20 cellular contexts compared by ENCODE assay signal in the genomic region with DNA sequence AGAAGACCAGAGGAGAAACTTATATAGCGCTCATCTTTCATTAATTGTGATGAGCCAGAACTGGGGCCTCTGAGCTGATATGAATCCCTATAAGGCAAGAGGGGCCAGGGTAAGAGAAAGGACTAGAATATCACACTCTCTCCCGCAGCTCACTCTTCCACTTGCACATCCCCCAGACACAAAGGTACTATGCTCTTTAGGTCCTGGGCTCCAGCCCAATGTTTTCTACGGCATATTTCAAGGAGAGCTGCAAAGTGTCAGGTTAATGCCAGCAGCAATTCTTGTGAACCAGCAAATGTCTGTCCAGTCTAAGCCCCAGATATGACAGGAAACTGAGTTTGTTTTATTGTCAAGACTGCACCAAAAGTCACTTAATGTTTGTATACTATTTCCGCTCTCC. TPM values are rescaled to one million over a fixed set of nuclear protein-coding genes. Genes with fewer than 3 reads are reported as not detected.
A peak's percentile ranks its signal among the peaks of the same experiment; 100 is the strongest.
DNase-seq lines count a peak whose midpoint lies in the region; ATAC-seq and TF ChIP-seq lines count a peak whose summit lies in the region.
"Had no signal": no experiment of that assay in that cellular context is flagged by ENCODE, and none has a peak within 500 bp of the region (broad histone marks: within the 10 kb centered on the region; RNA-seq: fewer than 3 reads in every experiment).

No MANE protein-coding gene starts in this region.

- H3K4me1 ChIP-seq in right atrium auricular region: peaks cover 0 to 16% of the 10 kb centered on the region in 2 donors
- 0 out of 2 replicates have a peak, but pooled peaks cover 3% of the 10 kb centered on the region for H3K4me1 ChIP-seq in PC-3 (ENCODE audit: insufficient read depth, low read length)

- H3K36me3 ChIP-seq in right atrium auricular region: no peaks in the 10 kb centered on the region
- H3K36me3 ChIP-seq in PC-3 (ENCODE audit: low read depth, low read length): no peaks in the 10 kb centered on the region
- H3K36me3 ChIP-seq: cardiac muscle cell, sigmoid colon had no signal

- DNase-seq in left ventricle myocardium superior (no peak), right atrium auricular region (ENCODE audit: low spot score) (no peak), PC-3 (no peak), left colon (no peak), NCI-H2227 treated with DMSO at 0.1 percent for 48 hours (lab: John Stamatoyannopoulos, UW) (no peak), DMS114 treated with DMSO at 0.1 percent for 48 hours (lab: John Stamatoyannopoulos, UW; ENCODE audit: unreplicated experiment) (no peak)
- no peak for DNase-seq in activated CD4-positive, alpha-beta T cell treated with anti-CD3 and anti-CD28 coated beads for 1 hour
- DNase-seq: activated CD8-positive, alpha-beta memory T cell treated with anti-CD3 and anti-CD28 coated beads for 24 hours; activated naive CD4-positive, alpha-beta T cell treated with anti-CD3 and anti-CD28 coated beads, Interleukin-2, amount 50 U/mL, for 16 hours; activated T-cell treated with anti-CD3 and anti-CD28 coated beads, Interleukin-2, amount 50 U/mL, for 4 hours; C1 segment of cervical spinal cord; glutamatergic neuron; Karpas-422; NCI-H1092; NCI-H187 treated with DMSO at 0.1 percent for 48 hours; NCI-H510A treated with DMSO at 0.1 percent for 48 hours; posterior cingulate gyrus; sigmoid colon; stimulated activated CD4-positive, alpha-beta T cell treated with anti-CD3 and anti-CD28 coated beads, Interleukin-15, amount 100 ng/mL, for 24 hours had no signal

- peaks cover 86% of the 10 kb centered on the region for H3K79me2 ChIP-seq in PC-3 (ENCODE audit: low read length)

- CTCF ChIA-PET in PC-3 (lab: Charles Lee): interaction anchor here (0.6 kb wide), 1 partner anchor 1417 kb away, joined by 5 read pairs; no protein-coding TSS in a partner anchor

- H3F3A ChIP-seq in PC-3 (ENCODE audit: low read length, unreplicated experiment): no peaks in the 10 kb centered on the region

- no peak overlapping the region for H3K27ac ChIP-seq in right atrium auricular region
- H3K27ac ChIP-seq in PC-3 (ENCODE audit: low read length): no peak overlapping the region
- H3K27ac ChIP-seq: cardiac muscle cell, sigmoid colon had no signal

- H3K9ac ChIP-seq in PC-3 (ENCODE audit: low read length): no peak overlapping the region

- H3K4me2 ChIP-seq in PC-3 (ENCODE audit: low read length): no peak overlapping the region

- no TSS peak for BruUV-seq in PC-3 (replicated peaks; lab: Mats Ljungman, UMichigan)

- H3K4me3 ChIP-seq in right atrium auricular region (no peak overlapping the region), PC-3 (ENCODE audit: low read length) (no peak overlapping the region)
- H3K4me3 ChIP-seq: cardiac muscle cell, sigmoid colon had no signal

- TF ChIP-seq CTCF in right atrium auricular region (IDR thresholded peaks at IDR 0.05): no peak
- TF ChIP-seq CTCF in PC-3 (conservative IDR thresholded peaks at IDR 0.05; ENCODE audit: low read depth, low read length): no peak

- POLR2A ChIA-PET in PC-3 (lab: Charles Lee; ENCODE audit: unreplicated experiment): no interaction called here

- H4K20me1 ChIP-seq in PC-3 (ENCODE audit: low read length): peaks cover 20% of the 10 kb centered on the region

- no peaks in the 10 kb centered on the region for H3K9me2 ChIP-seq in PC-3 (replicated peaks; ENCODE audit: low read length)

- no peak overlapping the region for H2AFZ ChIP-seq in PC-3 (ENCODE audit: low read length)

- intact Hi-C loops in left ventricle myocardium superior (cut with micrococcal nuclease): no loop called here
- intact Hi-C loops in PC-3 (cut with micrococcal nuclease): no loop called here
- intact Hi-C loops in left colon (cut with DNase I, micrococcal nuclease): no loop called here

- no peaks in the 10 kb centered on the region for H3K27me3 ChIP-seq in right atrium auricular region
- no peaks in the 10 kb centered on the region for H3K27me3 ChIP-seq in PC-3 (ENCODE audit: low read length)
- H3K27me3 ChIP-seq: cardiac muscle cell, sigmoid colon had no signal

- ATAC-seq in left ventricle myocardium superior (peak; percentile 75), PC-3 (peak; percentile 55), left colon (peak; percentile 18)
- ATAC-seq: activated T-cell treated with anti-CD3 and anti-CD28 coated beads, Interleukin-2, amount 50 U/mL, for 4 hours had no signal

- H3K9me3 ChIP-seq in right atrium auricular region (no peaks in the 10 kb centered on the region), PC-3 (ENCODE audit: low read length) (no peaks in the 10 kb centered on the region)
- H3K9me3 ChIP-seq: sigmoid colon had no signal

RNA-seq across cellular contexts. Expression of a gene that starts 29.4 kb away (rescaled TPM):
- total RNA-seq in left ventricle myocardium superior: 36.9 TPM
- 10 to 100 TPM; 17.3 to 18.7 TPM for total RNA-seq in right atrium auricular region
- total RNA-seq in PC-3 (2014; rRNA removed): 17.2 and 26.4 TPM in 2 replicates
- total RNA-seq in left colon: 10 to 100 TPM; 54.2 to 57.2 TPM

Comparison
In these comparisons a context has a peak if more than half of its experiments do, and no peak if none do; other contexts are left out.
1. ATAC-seq: peak in every context shown above with its lines; median percentile 75 in left ventricle myocardium superior; 55 in PC-3; 18 in left colon.